In genomic region chr15:86590461-86590860, GRCh38 we compare ENCODE assay signal across 23 cellular contexts.
A peak's percentile ranks its signal among the peaks of the same experiment; 100 is the strongest.
DNase-seq lines count a peak whose midpoint lies in the region; ATAC-seq and TF ChIP-seq lines count a peak whose summit lies in the region.
"Had no signal": no experiment of that assay in that cellular context is flagged by ENCODE, and none has a peak within 500 bp of the region (broad histone marks: within the 10 kb centered on the region; RNA-seq: fewer than 3 reads in every experiment).

No MANE protein-coding gene starts in this region.

- TF ChIP-seq EP300 in neural cell (conservative IDR thresholded peaks at IDR 0.05; ENCODE audit: poor library complexity, severe bottlenecking) = peak; percentile 15

- no peak overlapping the region for H2BK120ac ChIP-seq in H9 (ENCODE audit: low read depth, low read length, poor library complexity, severe bottlenecking)

- H3K9me3 ChIP-seq in H9 (ENCODE audit: control insufficient read depth, low read depth, low read length) (no peaks in the 10 kb centered on the region), neural cell (ENCODE audit: low read length) (no peaks in the 10 kb centered on the region)
- H3K9me3 ChIP-seq: A549, BE2C, HAP-1 had no signal

- H3K36me3 ChIP-seq in neural cell (ENCODE audit: insufficient read depth, low read length) = no peaks in the 10 kb centered on the region
- H3K36me3 ChIP-seq: BE2C; BLaER1 treated with 17β-estradiol and CSF1 and Interleukin-3, amounts not matched to agents 10 nM and 100 nM; HAP-1 had no signal

- H3K9me2 ChIP-seq in neural cell (ENCODE audit: insufficient read depth, low read length) = no peaks in the 10 kb centered on the region

- H3K27me3 ChIP-seq in H9 (ENCODE audit: insufficient read depth, low read length) (no peaks in the 10 kb centered on the region), neural cell (ENCODE audit: insufficient read depth, low read depth, low read length) (no peaks in the 10 kb centered on the region)
- H3K27me3 ChIP-seq: BE2C; BLaER1 treated with 17β-estradiol and CSF1 and Interleukin-3, amounts not matched to agents 10 nM and 100 nM had no signal

- H3K4me1 ChIP-seq in H9 (ENCODE audit: insufficient read depth, low read length) = peaks cover 2% of the 10 kb centered on the region; the same call in 1 of the 2 replicates
- H3K4me1 ChIP-seq: A549; BE2C; BLaER1 treated with 17β-estradiol and CSF1 and Interleukin-3, amounts not matched to agents 10 nM and 100 nM; HAP-1 had no signal

- H3K9me3 Mint-ChIP-seq in H9 = peaks cover 23 to 35% of the 10 kb centered on the region in 2 experiments
- peaks cover 51% of the 10 kb centered on the region for H3K9me3 Mint-ChIP-seq in WTC11

- H3K4me1 Mint-ChIP-seq in H9 (peaks cover 43 to 46% of the 10 kb centered on the region in 2 experiments), WTC11 (peaks cover 45% of the 10 kb centered on the region)
- H3K4me1 Mint-ChIP-seq: CD14-positive monocyte had no signal

- H3F3A ChIP-seq in neural cell (ENCODE audit: insufficient read depth, low read length, poor library complexity, severe bottlenecking) = no peaks in the 10 kb centered on the region

- no peaks in the 10 kb centered on the region for H3K23me2 ChIP-seq in H9 (ENCODE audit: insufficient read length, low read depth, low read length, poor library complexity, severe bottlenecking)

- H3K79me1 ChIP-seq in H9 (ENCODE audit: insufficient read depth, low read depth, low read length, poor library complexity, severe bottlenecking) = no peaks in the 10 kb centered on the region

- H4K5ac ChIP-seq in H9 (ENCODE audit: insufficient read length, low read depth, low read length) = no peak overlapping the region

- peaks cover 14 to 40% (median 24%) of the 10 kb centered on the region in 3 experiments for H3K36me3 Mint-ChIP-seq in H9 (ENCODE audit: insufficient read depth in 1 of 3, low read depth in 3 of 3)
- H3K36me3 Mint-ChIP-seq in WTC11 = peaks cover 38% of the 10 kb centered on the region
- H3K36me3 Mint-ChIP-seq: CD14-positive monocyte; CD8-positive, alpha-beta memory T cell had no signal

- POLR2A ChIA-PET in WTC11 (lab: Charles Lee) = no interaction called here

- CTCF ChIA-PET in WTC11 (lab: Charles Lee) = no interaction called here

- H3K56ac ChIP-seq in H9 (ENCODE audit: insufficient read length, low read depth, low read length) = no peak overlapping the region

- no peak overlapping the region for H4K8ac ChIP-seq in H9 (replicated peaks; ENCODE audit: insufficient read length, low read depth, low read length)

- H3K9ac ChIP-seq in H9 (ENCODE audit: extremely low read depth, insufficient read length, low read length) = no peak overlapping the region
- no peak overlapping the region for H3K9ac ChIP-seq in neural cell (ENCODE audit: low read length)
- H3K9ac ChIP-seq: BLaER1 treated with 17β-estradiol and CSF1 and Interleukin-3, amounts not matched to agents 10 nM and 100 nM had no signal

- H2AFZ ChIP-seq in H9 (ENCODE audit: low read length) = no peak overlapping the region
- H2AFZ ChIP-seq in neural cell (ENCODE audit: low read depth, low read length) = no peak overlapping the region

- no peak overlapping the region for H2BK12ac ChIP-seq in H9 (ENCODE audit: insufficient read length, low read depth, low read length)

- no peak overlapping the region for H2BK20ac ChIP-seq in H9 (ENCODE audit: low read depth, low read length, poor library complexity, severe bottlenecking)

- H3K27ac ChIP-seq in H9 (ENCODE audit: insufficient read length, low read depth, low read length) (no peak overlapping the region), neural cell (ENCODE audit: low read length) (no peak overlapping the region)
- H3K27ac ChIP-seq: A549; BLaER1 treated with 17β-estradiol and CSF1 and Interleukin-3, amounts not matched to agents 10 nM and 100 nM had no signal

- H3K23ac ChIP-seq in H9 (ENCODE audit: insufficient read length, low read depth, low read length) = no peak overlapping the region

- peak; percentile 80 for ATAC-seq in WTC11
- ATAC-seq in GM19328 (IDR thresholded peaks at IDR 0.05; ENCODE audit: unreplicated experiment) = no peak
- no peak for ATAC-seq in GM21737 (IDR thresholded peaks at IDR 0.05; ENCODE audit: unreplicated experiment)
- ATAC-seq: A549, GM12878 had no signal

- H2BK5ac ChIP-seq in H9 (ENCODE audit: insufficient read length, low read length) = no peak overlapping the region

- no peak for TF ChIP-seq RAD21 in neural cell (conservative IDR thresholded peaks at IDR 0.05)

- no peak overlapping the region for H3T11ph ChIP-seq in H9 (ENCODE audit: low read length)

- no peaks in the 10 kb centered on the region for H3K79me2 ChIP-seq in H9 (ENCODE audit: insufficient read depth, low read length)
- H3K79me2 ChIP-seq in neural cell (replicated peaks; ENCODE audit: insufficient read depth, low read length) = no peaks in the 10 kb centered on the region

- H3K4me2 ChIP-seq in H9 (ENCODE audit: insufficient read depth, insufficient read length, low read length) = no peak overlapping the region
- no peak overlapping the region for H3K4me2 ChIP-seq in neural cell (ENCODE audit: low read length)
- H3K4me2 ChIP-seq: A549; BLaER1 treated with 17β-estradiol and CSF1 and Interleukin-3, amounts not matched to agents 10 nM and 100 nM had no signal

- no peak overlapping the region for H3K4ac ChIP-seq in H9 (ENCODE audit: low read depth, low read length)

- H4K91ac ChIP-seq in H9 (ENCODE audit: insufficient read length, low read depth, low read length) = no peak overlapping the region

- H2BK15ac ChIP-seq in H9 (ENCODE audit: low read depth, low read length) = no peak overlapping the region

- no peak overlapping the region for H3K14ac ChIP-seq in H9 (ENCODE audit: insufficient read depth, low read length)

- H3K27me3 Mint-ChIP-seq in H9 (ENCODE audit: low read depth) (no peaks in the 10 kb centered on the region; the same call in 1 of the 2 replicates), WTC11 (ENCODE audit: low read depth) (no peaks in the 10 kb centered on the region; the same call in 1 of the 2 replicates)
- H3K27me3 Mint-ChIP-seq: CD4-positive, alpha-beta T cell; CD8-positive, alpha-beta memory T cell had no signal

- DNase-seq in H9 (no peak), WTC11 (ENCODE audit: low spot score) (no peak), iPS DF 19.7 (ENCODE audit: low read depth, low spot score) (peak; percentile 28), NCI-H524 treated with DMSO at 0.1 percent for 48 hours (lab: John Stamatoyannopoulos, UW) (no peak)
- DNase-seq: 8988T; ACHN; AML-193; BE2C; CD4-positive, alpha-beta T cell; CD8-positive, alpha-beta memory T cell; DMS 273 treated with DMSO at 0.1 percent for 48 hours; DMS79; EL; GDM1; HFFc6 had no signal

- no peak overlapping the region for H3K4me3 ChIP-seq in neural cell (ENCODE audit: low read length)
- H3K4me3 ChIP-seq: A549; BLaER1 treated with 17β-estradiol and CSF1 and Interleukin-3, amounts not matched to agents 10 nM and 100 nM; GM12878; HAP-1 had no signal

- peak overlapping the region; percentile 60 to 89 (median 74); a peak in 6 of 7 replicates for H3K27ac Mint-ChIP-seq in H9
- peak overlapping the region; percentile 71; the same call in 1 of the 2 replicates for H3K27ac Mint-ChIP-seq in WTC11
- H3K27ac Mint-ChIP-seq: CD14-positive monocyte; CD4-positive, alpha-beta T cell; CD8-positive, alpha-beta memory T cell; HFFc6 had no signal

- H4K20me1 ChIP-seq in H9 (ENCODE audit: control insufficient read depth, insufficient read depth, insufficient read length) (no peaks in the 10 kb centered on the region), neural cell (ENCODE audit: insufficient read depth) (no peaks in the 10 kb centered on the region)
- H4K20me1 ChIP-seq: BLaER1 treated with 17β-estradiol and CSF1 and Interleukin-3, amounts not matched to agents 10 nM and 100 nM had no signal

- H2AK5ac ChIP-seq in H9 (ENCODE audit: insufficient read length, low read length) = no peak overlapping the region

- WGBS in H9 (ENCODE audit: extremely low coverage, insufficient read length, low lambda C conversion rate) = no CpG with 5 or more reads among the region's 1 CpG

- H3K4me3 Mint-ChIP-seq in H9 (no peak overlapping the region), WTC11 (no peak overlapping the region)
- H3K4me3 Mint-ChIP-seq: CD14-positive monocyte; CD4-positive, alpha-beta T cell; CD8-positive, alpha-beta memory T cell; HFFc6 had no signal

- no peak for TF ChIP-seq CTCF in H9 (conservative IDR thresholded peaks at IDR 0.05)
- no peak for TF ChIP-seq CTCF in WTC11 (IDR thresholded peaks at IDR 0.05)
- TF ChIP-seq CTCF in neural cell (IDR thresholded peaks at IDR 0.05; ENCODE audit: poor library complexity, severe bottlenecking) = no peak

- no peak overlapping the region for H3K18ac ChIP-seq in H9 (ENCODE audit: insufficient read length, low read depth, low read length)

TF ChIP-seq in WTC11, 78 proteins besides CTCF, POLR2A, EP300 and RAD21:
- TF ChIP-seq CBFB (CRISPR knock-in tag; IDR thresholded peaks at IDR 0.05; ENCODE audit: low read depth) = no peak
- TF ChIP-seq OVOL2 (CRISPR knock-in tag; IDR thresholded peaks at IDR 0.05; ENCODE audit: borderline replicate concordance) = no peak
- no peak for TF ChIP-seq NFATC4 (CRISPR knock-in tag; IDR thresholded peaks at IDR 0.05)
- no peak for TF ChIP-seq IRF1 (CRISPR knock-in tag; IDR thresholded peaks at IDR 0.05)

TF ChIP-seq in neural cell, 6 proteins besides CTCF, POLR2A, EP300 and RAD21 (continues in another document):
- TF ChIP-seq POLR2AphosphoS5 (IDR thresholded peaks at IDR 0.05) (no peak), REST (IDR thresholded peaks at IDR 0.05; ENCODE audit: borderline replicate concordance) (no peak)
